17 cellular contexts compared by ENCODE assay signal in the genomic region with DNA sequence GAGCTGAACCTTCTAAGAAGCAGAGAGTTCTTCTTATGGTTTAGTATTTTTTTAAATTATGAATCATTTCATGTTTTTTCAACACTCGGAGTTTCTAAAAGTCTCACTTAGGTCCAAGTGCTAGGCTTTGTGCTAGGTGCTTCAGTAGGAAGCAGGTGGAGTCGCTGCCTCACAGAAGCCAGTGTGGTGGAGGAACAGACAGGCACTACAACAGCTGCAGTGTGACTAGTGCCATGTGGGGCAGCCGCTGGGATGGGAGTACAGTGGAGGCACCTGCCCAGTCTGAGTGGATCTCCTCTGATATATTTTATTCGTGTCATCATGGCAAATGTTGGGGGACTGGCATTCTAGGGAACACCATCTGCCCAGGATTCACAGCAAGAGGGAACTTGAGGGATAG. TPM values are rescaled to one million over a fixed set of nuclear protein-coding genes. Genes with fewer than 3 reads are reported as not detected.
DNase-seq lines count a peak whose midpoint lies in the region; ATAC-seq and TF ChIP-seq lines count a peak whose summit lies in the region.
"Had no signal": no experiment of that assay in that cellular context is flagged by ENCODE, and none has a peak within 500 bp of the region (broad histone marks: within the 10 kb centered on the region; RNA-seq: fewer than 3 reads in every experiment).

No MANE protein-coding gene starts in this region.

- TF ChIP-seq EP300 in esophagus muscularis mucosa (IDR thresholded peaks at IDR 0.05), result no peak

- CTCF ChIA-PET in WTC11 (lab: Charles Lee), result interaction anchor here (0.7 to 1.4 kb wide), 4 partner anchors 9 to 115 kb away, joined by 3 to 4 read pairs (median 4); a partner anchor contains a TSS

- H4K91ac ChIP-seq in mesenchymal stem cell (ENCODE audit: low read length), result no peak overlapping the region

- no peak overlapping the region for H3K9ac ChIP-seq in mesenchymal stem cell (ENCODE audit: low read length)

- H3K36me3 ChIP-seq in esophagus muscularis mucosa, result peaks cover 3 to 47% (median 26%) of the 10 kb centered on the region in 4 donors
- H3K36me3 ChIP-seq in mesenchymal stem cell (ENCODE audit: control insufficient read depth in 1 of 2, insufficient read depth in 2 of 2, low read depth in 1 of 2, low read length in 2 of 2), result peaks cover 30 to 70% of the 10 kb centered on the region in 2 experiments

- no peak overlapping the region for H3K4ac ChIP-seq in mesenchymal stem cell (ENCODE audit: low read depth in 1 of 2, low read length in 2 of 2)

- H2AFZ ChIP-seq in mesenchymal stem cell (ENCODE audit: low read depth, low read length), result no peak overlapping the region

- H3K4me1 ChIP-seq in esophagus muscularis mucosa, result peaks cover 29 to 30% (median 30%) of the 10 kb centered on the region in 4 donors
- peaks cover 23% of the 10 kb centered on the region for H3K4me1 ChIP-seq in mesenchymal stem cell (ENCODE audit: control insufficient read depth, insufficient read depth, low read depth, low read length)

- no peak for TF ChIP-seq POLR2A in esophagus muscularis mucosa (IDR thresholded peaks at IDR 0.05; ENCODE audit: low read depth)

- no peaks in the 10 kb centered on the region for H3K27me3 ChIP-seq in esophagus muscularis mucosa
- H3K27me3 ChIP-seq in mesenchymal stem cell (ENCODE audit: control insufficient read depth in 1 of 2, insufficient read depth in 1 of 2, low read length in 2 of 2), result no peaks in the 10 kb centered on the region
- H3K27me3 ChIP-seq: BE2C had no signal

- H2BK12ac ChIP-seq in mesenchymal stem cell (ENCODE audit: low read length in 2 of 2), result no peak overlapping the region

- no peak overlapping the region for H3K23ac ChIP-seq in mesenchymal stem cell (ENCODE audit: low read length in 2 of 2)

- no peak overlapping the region for H3K4me2 ChIP-seq in mesenchymal stem cell (ENCODE audit: low read length, poor library complexity, severe bottlenecking)

- H3K79me1 ChIP-seq in mesenchymal stem cell (replicated peaks; ENCODE audit: low read length, poor library complexity, severe bottlenecking), result peaks cover 37% of the 10 kb centered on the region

- DNase-seq in DMS 273 (lab: John Stamatoyannopoulos, UW; ENCODE audit: unreplicated experiment) (peak; percentile 39), DMS 273 treated with DMSO at 0.1 percent for 48 hours (lab: John Stamatoyannopoulos, UW) (no peak), WTC11 (ENCODE audit: low spot score) (no peak), myocyte (ENCODE audit: low read depth) (peak; percentile 89), esophagus muscularis mucosa (ENCODE audit: extremely low spot score) (no peak), DMS79 treated with DMSO at 0.1 percent for 48 hours (lab: John Stamatoyannopoulos, UW) (no peak), CD1c-positive myeloid dendritic cell (ENCODE audit: extremely low spot score) (no peak), mesenchymal stem cell (no peak)
- DNase-seq: BE2C; CD8-positive, alpha-beta memory T cell; EL; KBM-7; NCI-H1048; NCI-H187; NCI-H69; SHP77 had no signal

- H3K18ac ChIP-seq in mesenchymal stem cell (ENCODE audit: low read depth in 1 of 2, low read length in 2 of 2), result no peak overlapping the region

- POLR2A ChIA-PET in WTC11 (lab: Charles Lee), result no interaction called here

- peaks cover 27% of the 10 kb centered on the region for H3K4me1 Mint-ChIP-seq in WTC11

- no peak overlapping the region for H2BK120ac ChIP-seq in mesenchymal stem cell (ENCODE audit: low read depth, low read length)

- no peak overlapping the region for H3K14ac ChIP-seq in mesenchymal stem cell (ENCODE audit: low read length in 2 of 2)

- H3K27ac ChIP-seq in esophagus muscularis mucosa (replicated peaks in 1 of 4), result no peak overlapping the region
- no peak overlapping the region for H3K27ac ChIP-seq in mesenchymal stem cell (ENCODE audit: low read length, poor library complexity, severe bottlenecking)
- H3K27ac ChIP-seq: 22Rv1 had no signal

- H3K9me3 ChIP-seq in esophagus muscularis mucosa (no peaks in the 10 kb centered on the region), mesenchymal stem cell (ENCODE audit: control insufficient read depth, low read length) (no peaks in the 10 kb centered on the region)
- H3K9me3 ChIP-seq: BE2C had no signal

- H3K4me3 Mint-ChIP-seq in WTC11, result no peak overlapping the region
- H3K4me3 Mint-ChIP-seq: CD8-positive, alpha-beta memory T cell had no signal

- no peak for ATAC-seq in WTC11

- TF ChIP-seq CTCF in WTC11 (IDR thresholded peaks at IDR 0.05) (no peak), esophagus muscularis mucosa (IDR thresholded peaks at IDR 0.05) (no peak)

- peaks cover 8% of the 10 kb centered on the region for H3K36me3 Mint-ChIP-seq in WTC11
- H3K36me3 Mint-ChIP-seq: CD8-positive, alpha-beta memory T cell had no signal

- no peaks in the 10 kb centered on the region for H3K9me3 Mint-ChIP-seq in WTC11
- H3K9me3 Mint-ChIP-seq: CD8-positive, alpha-beta memory T cell had no signal

- no peak overlapping the region for H2AK5ac ChIP-seq in mesenchymal stem cell (ENCODE audit: low read length, severe bottlenecking)

- H3K27me3 Mint-ChIP-seq in WTC11 (ENCODE audit: low read depth), result no peaks in the 10 kb centered on the region

- H3K4me3 ChIP-seq in esophagus muscularis mucosa, result no peak overlapping the region
- H3K4me3 ChIP-seq in mesenchymal stem cell (ENCODE audit: insufficient read depth in 1 of 2, low read depth in 1 of 2, low read length in 2 of 2), result no peak overlapping the region

- no peak overlapping the region for H2BK5ac ChIP-seq in mesenchymal stem cell (ENCODE audit: low read depth, low read length, poor library complexity, severe bottlenecking)

- 89% methylated on average over 4 of the region's 4 CpGs for WGBS in esophagus muscularis mucosa
- over 99% methylated on average over 4 of the region's 4 CpGs for WGBS in mesenchymal stem cell

- peak overlapping the region; percentile 63; the same call in 1 of the 2 replicates for H3K27ac Mint-ChIP-seq in WTC11

- H2BK15ac ChIP-seq in mesenchymal stem cell (ENCODE audit: low read depth, poor library complexity, severe bottlenecking), result no peak overlapping the region

- H4K8ac ChIP-seq in mesenchymal stem cell (ENCODE audit: low read length), result no peak overlapping the region

- intact Hi-C loops in esophagus muscularis mucosa (cut with DNase I), result no loop called here

TF ChIP-seq in WTC11, 78 proteins besides CTCF, POLR2A, EP300 and RAD21 (continues in another document):
- TF ChIP-seq ZNF416 (CRISPR knock-in tag; IDR thresholded peaks at IDR 0.05) (no peak), ZNF232 (CRISPR knock-in tag; IDR thresholded peaks at IDR 0.05) (no peak), NR3C1 (CRISPR knock-in tag; conservative IDR thresholded peaks at IDR 0.05; ENCODE audit: low read depth) (no peak), GABPB1 (CRISPR knock-in tag; IDR thresholded peaks at IDR 0.05) (no peak), KAT7 (CRISPR knock-in tag; IDR thresholded peaks at IDR 0.05; ENCODE audit: borderline replicate concordance) (no peak)
- TF ChIP-seq, protein P1, sequence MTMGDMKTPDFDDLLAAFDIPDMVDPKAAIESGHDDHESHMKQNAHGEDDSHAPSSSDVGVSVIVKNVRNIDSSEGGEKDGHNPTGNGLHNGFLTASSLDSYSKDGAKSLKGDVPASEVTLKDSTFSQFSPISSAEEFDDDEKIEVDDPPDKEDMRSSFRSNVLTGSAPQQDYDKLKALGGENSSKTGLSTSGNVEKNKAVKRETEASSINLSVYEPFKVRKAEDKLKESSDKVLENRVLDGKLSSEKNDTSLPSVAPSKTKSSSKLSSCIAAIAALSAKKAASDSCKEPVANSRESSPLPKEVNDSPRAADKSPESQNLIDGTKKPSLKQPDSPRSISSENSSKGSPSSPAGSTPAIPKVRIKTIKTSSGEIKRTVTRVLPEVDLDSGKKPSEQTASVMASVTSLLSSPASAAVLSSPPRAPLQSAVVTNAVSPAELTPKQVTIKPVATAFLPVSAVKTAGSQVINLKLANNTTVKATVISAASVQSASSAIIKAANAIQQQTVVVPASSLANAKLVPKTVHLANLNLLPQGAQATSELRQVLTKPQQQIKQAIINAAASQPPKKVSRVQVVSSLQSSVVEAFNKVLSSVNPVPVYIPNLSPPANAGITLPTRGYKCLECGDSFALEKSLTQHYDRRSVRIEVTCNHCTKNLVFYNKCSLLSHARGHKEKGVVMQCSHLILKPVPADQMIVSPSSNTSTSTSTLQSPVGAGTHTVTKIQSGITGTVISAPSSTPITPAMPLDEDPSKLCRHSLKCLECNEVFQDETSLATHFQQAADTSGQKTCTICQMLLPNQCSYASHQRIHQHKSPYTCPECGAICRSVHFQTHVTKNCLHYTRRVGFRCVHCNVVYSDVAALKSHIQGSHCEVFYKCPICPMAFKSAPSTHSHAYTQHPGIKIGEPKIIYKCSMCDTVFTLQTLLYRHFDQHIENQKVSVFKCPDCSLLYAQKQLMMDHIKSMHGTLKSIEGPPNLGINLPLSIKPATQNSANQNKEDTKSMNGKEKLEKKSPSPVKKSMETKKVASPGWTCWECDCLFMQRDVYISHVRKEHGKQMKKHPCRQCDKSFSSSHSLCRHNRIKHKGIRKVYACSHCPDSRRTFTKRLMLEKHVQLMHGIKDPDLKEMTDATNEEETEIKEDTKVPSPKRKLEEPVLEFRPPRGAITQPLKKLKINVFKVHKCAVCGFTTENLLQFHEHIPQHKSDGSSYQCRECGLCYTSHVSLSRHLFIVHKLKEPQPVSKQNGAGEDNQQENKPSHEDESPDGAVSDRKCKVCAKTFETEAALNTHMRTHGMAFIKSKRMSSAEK (CRISPR knock-in tag; IDR thresholded peaks at IDR 0.05; ENCODE audit: borderline replicate concordance), result no peak
- TF ChIP-seq, protein P2, sequence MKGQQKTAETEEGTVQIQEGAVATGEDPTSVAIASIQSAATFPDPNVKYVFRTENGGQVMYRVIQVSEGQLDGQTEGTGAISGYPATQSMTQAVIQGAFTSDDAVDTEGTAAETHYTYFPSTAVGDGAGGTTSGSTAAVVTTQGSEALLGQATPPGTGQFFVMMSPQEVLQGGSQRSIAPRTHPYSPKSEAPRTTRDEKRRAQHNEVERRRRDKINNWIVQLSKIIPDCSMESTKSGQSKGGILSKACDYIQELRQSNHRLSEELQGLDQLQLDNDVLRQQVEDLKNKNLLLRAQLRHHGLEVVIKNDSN (CRISPR knock-in tag; IDR thresholded peaks at IDR 0.05), result no peak

RNA-seq across cellular contexts. Expression of a gene that starts 15.3 kb away (rescaled TPM):
- total RNA-seq in WTC11 (2021), result 1.1 to 1.5 TPM (median 1.1 TPM) in 3 replicates
- 2.0 and 2.6 TPM in 2 replicates for total RNA-seq in myocyte
- polyA plus RNA-seq in myocyte (2012), result 2.8 TPM
- 1 to 10 TPM in 3 of 4 donors, under 1 TPM in 1; 0.71 to 3.7 (median 1.4) TPM for total RNA-seq in esophagus muscularis mucosa
- polyA plus RNA-seq in mesenchymal stem cell (2013, experiment 1 of 2), result 0.26 TPM
- 0.27 TPM for polyA plus RNA-seq in mesenchymal stem cell (2013, experiment 2 of 2)
- total RNA-seq: CD8-positive, alpha-beta memory T cell had no signal
- polyA plus RNA-seq: CD8-positive, alpha-beta memory T cell had no signal

RNA-seq across cellular contexts. Expression of a gene that starts 19.4 kb away (rescaled TPM):
- total RNA-seq in WTC11 (2021) (4.5 to 6.1 TPM (median 5.1 TPM) in 3 replicates), myocyte (2.0 and 3.6 TPM in 2 replicates), esophagus muscularis mucosa (1 to 10 TPM in 3 of 4 donors, under 1 TPM in 1; 0.91 to 3.3 (median 2.0) TPM)
- 0.82 TPM for polyA plus RNA-seq in myocyte (2012)
- 0.19 TPM for polyA plus RNA-seq in mesenchymal stem cell (2013, experiment 1 of 2)
- polyA plus RNA-seq in mesenchymal stem cell (2013, experiment 2 of 2), result 0.15 TPM
- total RNA-seq: CD8-positive, alpha-beta memory T cell had no signal
- polyA plus RNA-seq: CD8-positive, alpha-beta memory T cell had no signal

RNA-seq across cellular contexts. Expression of a gene that starts 28.4 kb away (rescaled TPM):
- total RNA-seq in WTC11 (2021), result 28.1 to 29.4 TPM (median 29.1 TPM) in 3 replicates
- total RNA-seq in myocyte, result 137 and 170 TPM in 2 replicates
- 95.7 TPM for polyA plus RNA-seq in myocyte (2012)
- total RNA-seq in esophagus muscularis mucosa, result 10 to 100 TPM; 56.5 to 81.1 (median 65.5) TPM
- 115 TPM for polyA plus RNA-seq in mesenchymal stem cell (2013, experiment 1 of 2)
- polyA plus RNA-seq in mesenchymal stem cell (2013, experiment 2 of 2), result 114 TPM
- polyA plus RNA-seq: CD8-positive, alpha-beta memory T cell had no signal

Comparison
In these comparisons a context has a peak if more than half of its experiments do, and no peak if none do; other contexts are left out.
1. DNase-seq: peak in DMS 273 (single experiment) and myocyte (single experiment); none in DMS 273 treated with DMSO at 0.1 percent for 48 hours (single experiment), WTC11 (single experiment), esophagus muscularis mucosa (single experiment), DMS79 treated with DMSO at 0.1 percent for 48 hours (single experiment), CD1c-positive myeloid dendritic cell (single experiment) and mesenchymal stem cell (single experiment).